15 cellular contexts compared by ENCODE assay signal in the genomic region with DNA sequence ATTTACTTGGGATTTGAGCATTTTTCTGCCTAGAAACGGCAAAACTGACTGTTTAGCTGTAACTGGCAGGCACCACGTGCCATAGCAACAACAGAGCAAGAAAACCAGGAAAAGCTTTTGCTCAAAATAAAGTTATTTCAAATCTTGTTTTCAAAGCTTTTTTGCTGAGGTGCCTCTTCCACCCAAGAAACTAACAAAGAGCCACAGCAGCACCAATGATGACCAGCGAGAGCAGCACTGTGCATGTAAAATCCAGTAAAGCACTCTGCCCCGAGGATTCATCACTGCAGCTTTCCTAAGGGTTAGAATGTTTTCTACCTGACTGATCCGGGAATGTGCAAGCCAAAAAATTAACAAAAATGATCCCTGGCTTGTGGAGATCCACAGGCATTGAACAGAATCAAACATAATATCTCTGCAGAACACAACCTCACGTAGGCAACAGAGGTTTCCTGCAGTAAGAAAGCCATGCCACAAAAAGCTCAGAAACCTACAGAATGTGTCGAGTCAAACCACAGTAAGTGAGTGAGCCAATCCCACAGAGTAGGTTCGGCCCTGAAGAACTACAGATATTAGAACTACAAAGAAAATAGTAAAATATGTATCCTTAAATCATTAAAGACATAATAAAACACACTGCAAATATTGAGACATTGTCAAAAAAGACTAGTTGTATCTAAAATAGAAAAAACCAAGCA. TPM values are rescaled to one million over a fixed set of nuclear protein-coding genes. Genes with fewer than 3 reads are reported as not detected.
DNase-seq lines count a peak whose midpoint lies in the region; ATAC-seq and TF ChIP-seq lines count a peak whose summit lies in the region.
"Had no signal": no experiment of that assay in that cellular context is flagged by ENCODE, and none has a peak within 500 bp of the region (broad histone marks: within the 10 kb centered on the region; RNA-seq: fewer than 3 reads in every experiment).

No MANE protein-coding gene starts in this region.

- H3K4me1 ChIP-seq in HEK293 (ENCODE audit: control insufficient read depth, insufficient read depth, low read length) (peaks cover 17% of the 10 kb centered on the region), PC-3 (ENCODE audit: insufficient read depth, low read length) (peaks cover 31% of the 10 kb centered on the region), heart left ventricle (peaks cover 0 to 4% (median 0%) of the 10 kb centered on the region in 12 donors), transverse colon (peaks cover 2 to 10% (median 8%) of the 10 kb centered on the region in 4 donors)
- H3K4me1 ChIP-seq in CD4-positive, alpha-beta memory T cell (ENCODE audit: insufficient read depth, low read length), result peaks cover 29% of the 10 kb centered on the region

- TF ChIP-seq EP300 in transverse colon (IDR thresholded peaks at IDR 0.05; ENCODE audit: low read depth), result no peak

- H3K36me3 ChIP-seq in HEK293 (ENCODE audit: control insufficient read depth in 2 of 2, insufficient read depth in 1 of 2, low read length in 2 of 2) (no peaks in the 10 kb centered on the region), PC-3 (ENCODE audit: low read depth, low read length) (no peaks in the 10 kb centered on the region), heart left ventricle (no peaks in the 10 kb centered on the region), transverse colon (no peaks in the 10 kb centered on the region)
- H3K36me3 ChIP-seq in CD4-positive, alpha-beta memory T cell (ENCODE audit: insufficient read depth, low read length), result no peaks in the 10 kb centered on the region

- no peak overlapping the region for H3K27ac Mint-ChIP-seq in CD4-positive, alpha-beta memory T cell

- TF ChIP-seq CTCF in HEK293 (tag by site-specific recombination; IDR thresholded peaks at IDR 0.05) (no peak; the same call in 1 of the 2 replicates), PC-3 (conservative IDR thresholded peaks at IDR 0.05; ENCODE audit: low read depth, low read length) (0 out of 2 replicates have a peak, but pooled peaks have one; percentile 11), fibroblast of mammary gland (conservative IDR thresholded peaks at IDR 0.05; ENCODE audit: control insufficient read depth, insufficient read depth, low read depth, low read length) (peak; percentile 13), heart left ventricle (IDR thresholded peaks at IDR 0.05) (no peak), transverse colon (IDR thresholded peaks at IDR 0.05) (no peak)

- no peak overlapping the region for H3K9ac ChIP-seq in PC-3 (ENCODE audit: low read length)

- H2AFZ ChIP-seq in PC-3 (ENCODE audit: low read length), result no peak overlapping the region

- H3K9me3 ChIP-seq in HEK293 (ENCODE audit: control insufficient read depth, insufficient read depth, low read depth, low read length) (no peaks in the 10 kb centered on the region), PC-3 (ENCODE audit: low read length) (no peaks in the 10 kb centered on the region), heart left ventricle (no peaks in the 10 kb centered on the region), transverse colon (no peaks in the 10 kb centered on the region)
- H3K9me3 ChIP-seq in CD4-positive, alpha-beta memory T cell (ENCODE audit: control insufficient read depth in 1 of 2, low read length in 2 of 2), result no peaks in the 10 kb centered on the region

- CTCF ChIA-PET in HEK293 (lab: Yijun Ruan, JAX), result interaction anchor here (0.5 to 8.0 kb wide), 12 partner anchors 20 to 318 kb away, joined by 3 to 149 read pairs (median 3); no protein-coding TSS in a partner anchor
- CTCF ChIA-PET in PC-3 (lab: Charles Lee), result no interaction called here
- CTCF ChIA-PET in CD4-positive, alpha-beta memory T cell (lab: Charles Lee; ENCODE audit: partially characterized antibody), result interaction anchor here (1.1 to 1.4 kb wide), 3 partner anchors 21 to 739 kb away, joined by 4 to 5 read pairs (median 5); no protein-coding TSS in a partner anchor

- H3K4me1 Mint-ChIP-seq in CD4-positive, alpha-beta memory T cell, result peaks cover 18 to 34% (median 26%) of the 10 kb centered on the region in 4 donors

- no peaks in the 10 kb centered on the region for H3K9me3 Mint-ChIP-seq in CD4-positive, alpha-beta memory T cell

- no peaks in the 10 kb centered on the region for H3K9me2 ChIP-seq in PC-3 (replicated peaks; ENCODE audit: low read length)

- no peak overlapping the region for H3K27ac ChIP-seq in HEK293 (ENCODE audit: extremely low read depth, low read depth, low read length)
- no peak overlapping the region for H3K27ac ChIP-seq in PC-3 (ENCODE audit: low read length)
- H3K27ac ChIP-seq in CD4-positive, alpha-beta memory T cell (ENCODE audit: low read depth, low read length), result no peak overlapping the region
- no peak overlapping the region for H3K27ac ChIP-seq in heart left ventricle
- H3K27ac ChIP-seq in transverse colon, result no peak overlapping the region

- DNase-seq in PC-3 (peak; percentile 5), fibroblast of mammary gland (ENCODE audit: low read depth) (no peak), renal cortical epithelial cell (ENCODE audit: low read depth) (peak; percentile 47), heart left ventricle (no peak), transverse colon (no peak)
- DNase-seq in CD4-positive, alpha-beta memory T cell, result no peak
- DNase-seq: activated T-cell treated with anti-CD3 and anti-CD28 coated beads, Interleukin-2, amount 50 U/mL, for 1 hour; DND-41; left cardiac atrium; occipital lobe; stimulated activated CD4-positive, alpha-beta T cell treated with anti-CD3 and anti-CD28 coated beads, Interleukin-1b, Interleukin-23, amount 100 ng/mL, for 48 hours; stimulated activated naive CD4-positive, alpha-beta T cell had no signal

- peak overlapping the region; percentile 19; the same call in 1 of the 2 replicates for H3K4me2 ChIP-seq in PC-3 (ENCODE audit: low read length)

- POLR2A ChIA-PET in HEK293 (lab: Yijun Ruan, JAX), result no interaction called here
- POLR2A ChIA-PET in PC-3 (lab: Charles Lee; ENCODE audit: unreplicated experiment), result no interaction called here
- POLR2A ChIA-PET in CD4-positive, alpha-beta memory T cell (lab: Charles Lee; ENCODE audit: partially characterized antibody), result interaction anchor here (1.5 kb wide), 1 partner anchor 741 kb away, joined by 3 read pairs; no protein-coding TSS in a partner anchor

- intact Hi-C loops in PC-3 (cut with micrococcal nuclease) (no loop called here), heart left ventricle (cut with DNase I) (loop anchor here in 2 of 10 donors (5.0 to 10.0 kb wide), 2 partner anchors 321 to 738 kb away; no protein-coding TSS in a partner anchor), transverse colon (cut with DNase I; ENCODE audit: low total_unique reads) (no loop called here)
- intact Hi-C loops in CD4-positive, alpha-beta memory T cell (cut with micrococcal nuclease), result no loop called here

- TF ChIP-seq POLR2A in heart left ventricle (IDR thresholded peaks at IDR 0.05) (no peak), transverse colon (IDR thresholded peaks at IDR 0.05) (no peak)

- in situ Hi-C loops in transverse colon (cut with MboI; ENCODE audit: low pct_ligation_motif_present in 1 of 4, low pct_unique_long_range_greater_than_20kb in 1 of 4, low sequenced_read_pairs in 3 of 4), result loop anchor here (10.0 to 25.0 kb wide), 3 partner anchors 318 to 736 kb away; no protein-coding TSS in a partner anchor

- H3K36me3 Mint-ChIP-seq in CD4-positive, alpha-beta memory T cell, result no peaks in the 10 kb centered on the region

- no peak overlapping the region for H3K4me3 ChIP-seq in HEK293 (ENCODE audit: low read depth, low read length)
- no peak overlapping the region for H3K4me3 ChIP-seq in PC-3 (ENCODE audit: low read length)
- no peak overlapping the region for H3K4me3 ChIP-seq in fibroblast of mammary gland (ENCODE audit: control insufficient read depth, low read depth, low read length)
- no peak overlapping the region for H3K4me3 ChIP-seq in CD4-positive, alpha-beta memory T cell (ENCODE audit: low read length in 2 of 2)
- no peak overlapping the region for H3K4me3 ChIP-seq in heart left ventricle
- no peak overlapping the region for H3K4me3 ChIP-seq in transverse colon

- H3K27me3 Mint-ChIP-seq in CD4-positive, alpha-beta memory T cell, result peaks cover 8 to 11% of the 10 kb centered on the region in 2 donors

- H3K27me3 ChIP-seq in PC-3 (ENCODE audit: low read length), result no peaks in the 10 kb centered on the region
- H3K27me3 ChIP-seq in CD4-positive, alpha-beta memory T cell (ENCODE audit: insufficient read depth, low read length), result no peaks in the 10 kb centered on the region
- no peaks in the 10 kb centered on the region for H3K27me3 ChIP-seq in heart left ventricle
- peaks cover 4% of the 10 kb centered on the region for H3K27me3 ChIP-seq in transverse colon

- no TSS peak for BruUV-seq in PC-3 (replicated peaks; lab: Mats Ljungman, UMichigan)

- no peaks in the 10 kb centered on the region for H3F3A ChIP-seq in PC-3 (ENCODE audit: low read length, unreplicated experiment)

- H3K79me2 ChIP-seq in PC-3 (ENCODE audit: low read length), result no peaks in the 10 kb centered on the region

- WGBS in heart left ventricle, 4 donors, result 77 to 82% (median 80%) methylated on average over 8 of the region's 8 CpGs
- WGBS in transverse colon (ENCODE audit: low coverage in 1 of 2), 2 donors, result 58% methylated on average over 4 to 8 of the region's 8 CpGs

- H4K20me1 ChIP-seq in PC-3 (ENCODE audit: low read length), result no peaks in the 10 kb centered on the region

- ATAC-seq in PC-3 (no peak), heart left ventricle (no peak)
- ATAC-seq: left cardiac atrium had no signal

- H3K4me3 Mint-ChIP-seq in CD4-positive, alpha-beta memory T cell, result no peak overlapping the region

TF ChIP-seq in HEK293, 187 proteins besides CTCF, POLR2A, EP300 and RAD21 (continues in another document):
- no peak for TF ChIP-seq ZNF654 (tag by site-specific recombination; IDR thresholded peaks at IDR 0.05; ENCODE audit: low read depth)

RNA-seq across cellular contexts. Expression of gene ULBP3, which starts 7.4 kb away (rescaled TPM):
- total RNA-seq in PC-3 (2014; rRNA removed), result 20.5 and 23.2 TPM in 2 replicates
- total RNA-seq in renal cortical epithelial cell, result 10.3 and 10.9 TPM in 2 replicates
- total RNA-seq in CD4-positive, alpha-beta memory T cell, result under 1 TPM in 1 of 2 experiments, not detected in 1; 0.42 TPM
- under 1 TPM; 0.48 to 0.96 TPM for polyA plus RNA-seq in CD4-positive, alpha-beta memory T cell
- total RNA-seq in heart left ventricle, result 1 to 10 TPM in 6 of 9 donors, under 1 TPM in 3; 0.72 to 1.8 (median 1.3) TPM
- 1 to 10 TPM in 1 of 2 donors, not detected in 1; 3.6 TPM for polyA plus RNA-seq in heart left ventricle
- total RNA-seq in transverse colon, result 1 to 10 TPM in 1 of 4 donors, under 1 TPM in 1, not detected in 2; 0.79 to 2.0 TPM

RNA-seq across cellular contexts. Expression of gene RAET1L, which starts 51.0 kb away (rescaled TPM):
- total RNA-seq in PC-3 (2014; rRNA removed) (1.1 and 3.6 TPM in 2 replicates), renal cortical epithelial cell (0.99 and 3.1 TPM in 2 replicates), heart left ventricle (not detected), transverse colon (not detected)
- total RNA-seq in CD4-positive, alpha-beta memory T cell, result not detected
- polyA plus RNA-seq in CD4-positive, alpha-beta memory T cell, result not detected
- polyA plus RNA-seq in heart left ventricle, result not detected
- total RNA-seq: cardiac septum; left cardiac atrium; T-helper 2 cell treated with Interferon-gamma antibody and Interleukin-4, amounts not matched to agents 100 ng/mL and 5 ng/mL, for 36 hours had no signal

Comparison
In these comparisons a context has a peak if more than half of its experiments do, and no peak if none do; other contexts are left out.
1. CTCF ChIP-seq: peak in PC-3 (single experiment) and fibroblast of mammary gland (single experiment); none in HEK293 (single experiment), heart left ventricle (0 of 12) and transverse colon (0 of 5).
2. DNase-seq: peak in PC-3 (single experiment) and renal cortical epithelial cell (single experiment); none in fibroblast of mammary gland (single experiment), CD4-positive, alpha-beta memory T cell (0 of 5), heart left ventricle (0 of 5) and transverse colon (single experiment).